Comparison of ENCODE assay signal across 32 cellular contexts in the genomic region with DNA sequence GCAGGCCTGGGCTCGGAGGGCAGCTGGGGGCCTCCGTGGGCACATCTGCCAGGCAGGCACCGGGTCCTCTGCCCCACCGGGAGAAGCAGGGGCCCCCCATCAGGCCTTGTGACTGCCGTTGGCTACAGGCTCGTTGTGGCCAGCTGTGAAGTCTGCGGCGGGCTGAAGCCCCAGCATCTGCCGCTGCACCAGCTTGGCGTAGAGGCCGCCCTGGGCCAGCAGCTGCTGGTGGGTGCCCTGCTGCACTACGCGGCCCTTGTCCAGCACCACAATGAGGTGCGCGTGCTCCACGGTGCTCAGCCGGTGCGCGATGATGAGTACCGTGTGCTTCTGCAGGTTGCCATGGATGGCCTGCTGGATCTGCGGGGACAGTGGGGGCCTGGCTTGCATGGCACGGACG.
"Had no signal": no experiment of that assay in that cellular context is flagged by ENCODE, and none has a peak within 500 bp of the region (broad histone marks: within the 10 kb centered on the region; RNA-seq: fewer than 3 reads in every experiment).

No MANE protein-coding gene starts in this region.

- H3K4me1 Mint-ChIP-seq: activated CD4-positive, alpha-beta T cell treated with anti-CD3 and anti-CD28 coated beads for 36 hours; endodermal cell; nephron progenitor cell had no signal

- H3K4me3 Mint-ChIP-seq: activated CD4-positive, alpha-beta T cell treated with anti-CD3 and anti-CD28 coated beads for 36 hours; activated CD8-positive, alpha-beta memory T cell treated with anti-CD3 and anti-CD28 coated beads, Interleukin-2, amount 10 ng/mL, durations not matched to agents 7 days and 5 days; activated CD8-positive, alpha-beta T cell treated with anti-CD3 and anti-CD28 coated beads, Interleukin-2, amount 10 ng/mL, durations not matched to agents 7 days and 5 days; activated naive CD8-positive, alpha-beta T cell; activated T-cell treated with anti-CD3 and anti-CD28 coated beads, Interleukin-2, amount 50 U/mL, for 72 hours; brain; endodermal cell; immature natural killer cell; mesothelial cell of epicardium; nephron progenitor cell; stimulated activated memory B cell treated with anti-CD40 and anti-IgM and Interleukin-4, amounts not matched to agents 10 μg/mL and 1 μg/mL and 100 μg/mL, for 72 hours; stimulated activated naive CD8-positive, alpha-beta T cell treated with anti-CD3 and anti-CD28 coated beads, Interleukin-15, amount 100 ng/mL, for 72 hours; type B pancreatic cell had no signal

- H3K36me3 ChIP-seq: adrenal gland, pancreas, prostate gland had no signal

- FAIRE-seq: kidney, pancreas, small intestine had no signal

- H3K27me3 Mint-ChIP-seq: activated CD4-positive, alpha-beta T cell treated with anti-CD3 and anti-CD28 coated beads for 36 hours; activated CD8-positive, alpha-beta memory T cell treated with anti-CD3 and anti-CD28 coated beads, Interleukin-2, amount 10 ng/mL, durations not matched to agents 7 days and 5 days; activated naive CD8-positive, alpha-beta T cell; brain; naive B cell; stimulated activated memory B cell treated with anti-CD40 and anti-IgM and Interleukin-4, amounts not matched to agents 10 μg/mL and 1 μg/mL and 100 μg/mL, for 72 hours; stimulated activated naive CD8-positive, alpha-beta T cell treated with anti-CD3 and anti-CD28 coated beads, Interleukin-15, amount 100 ng/mL, for 72 hours; type B pancreatic cell had no signal

- H3K27ac Mint-ChIP-seq: activated CD4-positive, alpha-beta T cell treated with anti-CD3 and anti-CD28 coated beads for 36 hours; activated CD8-positive, alpha-beta memory T cell treated with anti-CD3 and anti-CD28 coated beads, Interleukin-2, amount 10 ng/mL, durations not matched to agents 7 days and 5 days; activated CD8-positive, alpha-beta T cell treated with anti-CD3 and anti-CD28 coated beads, Interleukin-2, amount 10 ng/mL, durations not matched to agents 7 days and 5 days; activated naive CD8-positive, alpha-beta T cell; activated T-cell treated with anti-CD3 and anti-CD28 coated beads, Interleukin-2, amount 50 U/mL, for 72 hours; brain; endodermal cell; immature natural killer cell; mesothelial cell of epicardium; nephron progenitor cell; stimulated activated memory B cell treated with anti-CD40 and anti-IgM and Interleukin-4, amounts not matched to agents 10 μg/mL and 1 μg/mL and 100 μg/mL, for 72 hours; stimulated activated naive CD8-positive, alpha-beta T cell treated with anti-CD3 and anti-CD28 coated beads, Interleukin-15, amount 100 ng/mL, for 72 hours; type B pancreatic cell had no signal

- DNase-seq: activated CD4-positive, alpha-beta T cell treated with anti-CD3 and anti-CD28 coated beads for 36 hours; activated CD4-positive, CD25-positive, alpha-beta regulatory T cell; activated CD8-positive, alpha-beta memory T cell treated with anti-CD3 and anti-CD28 coated beads, Interleukin-2, amount 10 ng/mL, durations not matched to agents 7 days and 5 days; activated CD8-positive, alpha-beta T cell treated with anti-CD3 and anti-CD28 coated beads, Interleukin-2, amount 10 ng/mL, durations not matched to agents 7 days and 5 days; activated effector memory CD4-positive, alpha-beta T cell treated with Interleukin-2 at 50 U/mL for 16 hours; activated naive CD4-positive, alpha-beta T cell treated with Interleukin-2 at 50 U/mL for 16 hours; activated T-cell treated with anti-CD3 and anti-CD28 coated beads, Interleukin-2, amount 50 U/mL, for 72 hours; adrenal gland; cortex of kidney; endodermal cell; foreskin keratinocyte; heart left ventricle; hypothalamus; immature natural killer cell; kidney; left colon; naive B cell; nephron progenitor cell; pancreas; retina; small intestine; stimulated activated CD4-positive, alpha-beta T cell treated with anti-CD3 and anti-CD28 coated beads, Interleukin-4, amount 100 ng/mL, for 24 hours; stimulated activated naive CD8-positive, alpha-beta T cell treated with anti-CD3 and anti-CD28 coated beads, Interleukin-15, amount 100 ng/mL, for 72 hours had no signal

- H3K4me3 ChIP-seq: adrenal gland, ascending aorta, esophagus muscularis mucosa, heart left ventricle, pancreas, prostate gland had no signal

- H3K9me3 Mint-ChIP-seq: activated T-cell treated with anti-CD3 and anti-CD28 coated beads, Interleukin-2, amount 50 U/mL, for 72 hours; brain; endodermal cell; immature natural killer cell; mesothelial cell of epicardium; nephron progenitor cell; stimulated activated memory B cell treated with anti-CD40 and anti-IgM and Interleukin-4, amounts not matched to agents 10 μg/mL and 1 μg/mL and 100 μg/mL, for 72 hours; stimulated activated naive CD8-positive, alpha-beta T cell treated with anti-CD3 and anti-CD28 coated beads, Interleukin-15, amount 100 ng/mL, for 72 hours; type B pancreatic cell had no signal

- H3K36me3 Mint-ChIP-seq: activated CD8-positive, alpha-beta memory T cell treated with anti-CD3 and anti-CD28 coated beads, Interleukin-2, amount 10 ng/mL, durations not matched to agents 7 days and 5 days; activated naive CD8-positive, alpha-beta T cell; immature natural killer cell; mesothelial cell of epicardium; naive B cell; stimulated activated memory B cell treated with anti-CD40 and anti-IgM and Interleukin-4, amounts not matched to agents 10 μg/mL and 1 μg/mL and 100 μg/mL, for 72 hours; type B pancreatic cell had no signal

- ATAC-seq: activated CD4-positive, alpha-beta T cell treated with anti-CD3 and anti-CD28 coated beads for 36 hours; activated CD8-positive, alpha-beta memory T cell treated with anti-CD3 and anti-CD28 coated beads, Interleukin-2, amount 10 ng/mL, durations not matched to agents 7 days and 5 days; activated CD8-positive, alpha-beta T cell treated with anti-CD3 and anti-CD28 coated beads, Interleukin-2, amount 10 ng/mL, durations not matched to agents 7 days and 5 days; activated T-cell treated with anti-CD3 and anti-CD28 coated beads, Interleukin-2, amount 50 U/mL, for 72 hours; foreskin keratinocyte; left colon; pancreas; sciatic nerve; stimulated activated memory B cell treated with anti-CD40 and anti-IgM and Interleukin-4, amounts not matched to agents 10 μg/mL and 1 μg/mL and 100 μg/mL, for 72 hours had no signal

- H3K27me3 ChIP-seq: adrenal gland, ascending aorta, esophagus muscularis mucosa, foreskin keratinocyte, heart left ventricle, pancreas had no signal
